11 cellular contexts compared by ENCODE assay signal in the genomic region with DNA sequence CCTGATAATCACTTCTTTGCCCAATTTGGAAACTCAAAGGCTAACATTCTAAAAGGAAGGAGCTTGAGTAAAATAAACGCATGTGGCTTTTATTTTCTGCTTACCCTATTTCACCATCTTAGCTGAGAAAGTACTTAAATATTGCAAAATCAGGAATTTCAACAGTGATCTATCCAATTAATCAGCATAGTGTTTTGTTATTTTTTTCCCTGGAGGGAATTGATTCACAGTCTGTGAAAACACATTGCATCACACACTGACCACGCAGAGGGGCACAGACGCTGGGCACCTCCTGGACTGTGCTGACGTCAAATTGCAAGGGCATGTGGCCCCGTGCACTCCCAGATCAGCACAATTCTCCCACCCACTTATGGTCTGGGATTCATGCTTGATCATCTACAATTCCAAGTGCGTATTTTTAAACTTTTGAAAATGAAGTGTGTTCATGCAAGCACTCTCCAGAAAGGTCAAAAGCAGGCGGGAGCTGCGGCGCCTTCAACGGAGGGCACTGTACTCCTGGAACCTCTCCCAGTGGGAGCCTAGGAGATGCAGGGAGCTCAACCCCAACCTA.
A peak's percentile ranks its signal among the peaks of the same experiment; 100 is the strongest.
DNase-seq lines count a peak whose midpoint lies in the region; ATAC-seq and TF ChIP-seq lines count a peak whose summit lies in the region.
"Had no signal": no experiment of that assay in that cellular context is flagged by ENCODE, and none has a peak within 500 bp of the region (broad histone marks: within the 10 kb centered on the region; RNA-seq: fewer than 3 reads in every experiment).

No MANE protein-coding gene starts in this region.

- WGBS in psoas muscle, 3 donors = 34 to 69% (median 38%) methylated on average over 10 of the region's 10 CpGs

- ATAC-seq in RWPE2 (ENCODE audit: low read depth) = peak; percentile 97
- peak; percentile 52 to 93 (median 88) for ATAC-seq in psoas muscle
- no peak for ATAC-seq in HG02970 (IDR thresholded peaks at IDR 0.05; ENCODE audit: low FRiP score, unreplicated experiment)
- ATAC-seq in HG02798 (IDR thresholded peaks at IDR 0.05; ENCODE audit: poor library complexity, unreplicated experiment) = no peak
- no peak for ATAC-seq in HG02623 (IDR thresholded peaks at IDR 0.05; ENCODE audit: unreplicated experiment)
- no peak for ATAC-seq in HG02759 (IDR thresholded peaks at IDR 0.05; ENCODE audit: unreplicated experiment)
- ATAC-seq: SK-N-SH treated with all-trans-retinoic acid at 6 μM for 48 hours had no signal

- H3K27me3 ChIP-seq in RWPE2 (ENCODE audit: insufficient read depth, poor library complexity, severe bottlenecking) (no peaks in the 10 kb centered on the region), psoas muscle (ENCODE audit: insufficient read depth in 3 of 3, low read length in 2 of 3) (no peaks in the 10 kb centered on the region)

- H3K4me3 ChIP-seq in RWPE2 (ENCODE audit: severe bottlenecking) (no peak overlapping the region), psoas muscle (no peak overlapping the region)

- H3K4me1 ChIP-seq in RWPE2 (ENCODE audit: insufficient read depth, poor library complexity, severe bottlenecking) = peaks cover 13% of the 10 kb centered on the region
- H3K4me1 ChIP-seq in psoas muscle = no peaks in the 10 kb centered on the region

- DNase-seq in EH (ENCODE audit: low read depth) (peak; percentile 82), RWPE2 (ENCODE audit: low spot score) (peak; percentile 85), fibroblast of the conjunctiva (ENCODE audit: low read depth) (peak; percentile 98), psoas muscle (peak; percentile 64 to 82)
- DNase-seq: H9, NCI-H2171 had no signal

- peak overlapping the region; percentile 63 for H3K27ac ChIP-seq in RWPE2 (ENCODE audit: poor library complexity, severe bottlenecking)
- no peak overlapping the region for H3K27ac ChIP-seq in psoas muscle

- intact Hi-C loops in psoas muscle (cut with DNase I) = no loop called here

- no peaks in the 10 kb centered on the region for H3K36me3 ChIP-seq in RWPE2 (ENCODE audit: low read depth)
- H3K36me3 ChIP-seq in psoas muscle (ENCODE audit: insufficient read depth in 1 of 2, low read depth in 1 of 2) = no peaks in the 10 kb centered on the region

- H3K9me3 ChIP-seq in RWPE2 (ENCODE audit: severe bottlenecking) (no peaks in the 10 kb centered on the region), psoas muscle (no peaks in the 10 kb centered on the region)

- TF ChIP-seq CTCF in RWPE2 (IDR thresholded peaks at IDR 0.05; ENCODE audit: poor library complexity, severe bottlenecking) (no peak), psoas muscle (IDR thresholded peaks at IDR 0.05) (no peak)

Comparison
In these comparisons a context has a peak if more than half of its experiments do, and no peak if none do; other contexts are left out.
1. ATAC-seq: peak in RWPE2 (single experiment) and psoas muscle (4 of 4); none in HG02970 (single experiment), HG02798 (single experiment), HG02623 (single experiment) and HG02759 (single experiment).
2. Peak in every context shown above with its lines, with median percentiles within 50 percentile points of each other: DNase-seq.